1 cellular context compared by ENCODE assay signal in genomic region chrX:133495464-133496391, GRCh38.
TF ChIP-seq lines count a peak whose summit lies in the region.

No MANE protein-coding gene starts in this region.

TF ChIP-seq in IMR-90, 13 proteins besides CTCF, POLR2A, EP300 and RAD21 (continued from another document):
- TF ChIP-seq USF2 (IDR thresholded peaks at IDR 0.05; ENCODE audit: low read depth, low read length), result no peak
- TF ChIP-seq CEBPB (IDR thresholded peaks at IDR 0.05; ENCODE audit: low read depth, low read length), result no peak
- TF ChIP-seq MAZ (IDR thresholded peaks at IDR 0.05; ENCODE audit: borderline replicate concordance, low read depth, low read length), result no peak
